In the genomic region with DNA sequence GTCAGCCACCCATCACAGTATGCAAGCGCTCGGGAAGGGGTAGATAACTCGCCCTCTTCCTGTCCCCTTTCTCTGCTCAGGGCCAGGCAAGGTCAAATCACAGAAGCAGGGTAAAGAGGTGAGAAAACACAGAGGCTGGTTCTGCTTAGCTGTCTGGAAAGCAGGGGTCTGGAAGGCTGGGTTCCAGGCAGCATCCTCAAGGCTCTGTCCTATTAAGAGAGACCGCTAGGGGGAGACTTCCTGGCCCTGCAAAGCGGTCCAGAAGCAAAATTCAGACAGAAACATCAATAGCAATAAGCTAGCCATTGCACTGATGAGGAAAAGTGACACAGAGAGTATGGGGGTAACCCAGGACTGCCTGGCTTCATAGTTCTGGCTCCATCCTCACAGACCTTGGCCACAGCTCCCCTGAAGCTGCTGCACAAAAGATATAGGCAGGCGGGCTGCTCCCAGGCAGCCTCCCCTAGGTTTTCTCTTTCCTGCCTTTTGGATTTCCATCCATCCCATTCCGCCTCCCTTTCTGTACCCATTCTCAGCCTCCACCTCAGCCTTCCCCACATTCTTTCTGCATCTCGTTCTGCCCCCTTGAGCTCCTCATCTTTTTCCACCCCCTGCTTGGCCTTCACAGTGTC, we compare ENCODE assay signal across 10 cellular contexts.
A peak's percentile ranks its signal among the peaks of the same experiment; 100 is the strongest.
DNase-seq lines count a peak whose midpoint lies in the region; ATAC-seq and TF ChIP-seq lines count a peak whose summit lies in the region.
"Had no signal": no experiment of that assay in that cellular context is flagged by ENCODE, and none has a peak within 500 bp of the region (broad histone marks: within the 10 kb centered on the region; RNA-seq: fewer than 3 reads in every experiment).

No MANE protein-coding gene starts in this region.

- DNase-seq in BJ (ENCODE audit: low read depth) (no peak), kidney epithelial cell (ENCODE audit: low read depth) (no peak), GOT3 (lab: John Stamatoyannopoulos, UW) (no peak), DMS79 treated with DMSO at 0.1 percent for 48 hours (lab: John Stamatoyannopoulos, UW) (no peak), epidermal melanocyte (ENCODE audit: insufficient read length, low spot score) (no peak)
- DNase-seq: activated CD4-positive, alpha-beta T cell treated with anti-CD3 and anti-CD28 coated beads for 48 hours had no signal

- H3K4me1 ChIP-seq in HEK293 (ENCODE audit: control insufficient read depth, insufficient read depth, low read length) = no peaks in the 10 kb centered on the region

- H3K27me3 ChIP-seq in BJ (ENCODE audit: control insufficient read depth, insufficient read depth, low read length) = no peaks in the 10 kb centered on the region
- no peaks in the 10 kb centered on the region for H3K27me3 ChIP-seq in kidney epithelial cell (ENCODE audit: control insufficient read depth, insufficient read depth, low read length)

- peak; percentile 85 for TF ChIP-seq CTCF in BJ (IDR thresholded peaks at IDR 0.05; ENCODE audit: insufficient read depth, low read depth, low read length)
- no peak for TF ChIP-seq CTCF in HEK293 (tag by site-specific recombination; IDR thresholded peaks at IDR 0.05)
- peak; percentile 91 for TF ChIP-seq CTCF in VCaP (conservative IDR thresholded peaks at IDR 0.05)
- TF ChIP-seq CTCF in kidney epithelial cell (IDR thresholded peaks at IDR 0.05; ENCODE audit: insufficient read depth, low read length, poor library complexity, severe bottlenecking) = peak; percentile 74

- no peaks in the 10 kb centered on the region for H3K9me3 ChIP-seq in HEK293 (ENCODE audit: control insufficient read depth, insufficient read depth, low read depth, low read length)

- H3K4me3 ChIP-seq in BJ (ENCODE audit: low read depth, low read length) = no peak overlapping the region
- H3K4me3 ChIP-seq in HEK293 (ENCODE audit: low read depth, low read length) = no peak overlapping the region
- H3K4me3 ChIP-seq in kidney epithelial cell (ENCODE audit: low read depth, low read length) = no peak overlapping the region
- H3K4me3 ChIP-seq: lung had no signal

- POLR2A ChIA-PET in BJ (lab: Charles Lee) (no interaction called here), HEK293 (lab: Yijun Ruan, JAX) (no interaction called here)

- H3K36me3 ChIP-seq in BJ (ENCODE audit: control insufficient read depth, insufficient read depth, low read length) (no peaks in the 10 kb centered on the region), HEK293 (ENCODE audit: control insufficient read depth in 2 of 2, insufficient read depth in 1 of 2, low read length in 2 of 2) (no peaks in the 10 kb centered on the region), kidney epithelial cell (ENCODE audit: control insufficient read depth, insufficient read depth, low read length) (no peaks in the 10 kb centered on the region)

- no peak for ATAC-seq in HG02759 (IDR thresholded peaks at IDR 0.05; ENCODE audit: unreplicated experiment)

- no peak overlapping the region for H3K27ac ChIP-seq in HEK293 (ENCODE audit: extremely low read depth, low read depth, low read length)
- no peak overlapping the region for H3K27ac ChIP-seq in VCaP

- CTCF ChIA-PET in BJ (lab: Yijun Ruan, JAX) (interaction anchor here (0.7 to 4.9 kb wide), 15 partner anchors 9 to 346 kb away, joined by 3 to 31 read pairs (median 4); no protein-coding TSS in a partner anchor), HEK293 (lab: Yijun Ruan, JAX) (interaction anchor here (0.6 to 2.3 kb wide), 18 partner anchors 9 to 799 kb away, joined by 3 to 9 read pairs (median 3); no protein-coding TSS in a partner anchor)

TF ChIP-seq in HEK293, 187 proteins besides CTCF, POLR2A, EP300 and RAD21:
- TF ChIP-seq ZBTB7A (tag by site-specific recombination; IDR thresholded peaks at IDR 0.05; ENCODE audit: low read depth) (no peak), ZNF394 (tag by site-specific recombination; IDR thresholded peaks at IDR 0.05; ENCODE audit: borderline replicate concordance) (no peak), ZNF654 (tag by site-specific recombination; IDR thresholded peaks at IDR 0.05; ENCODE audit: low read depth) (peak; percentile 21), ZNF416 (tag by site-specific recombination; IDR thresholded peaks at IDR 0.05) (no peak)
- TF ChIP-seq, protein P1, sequence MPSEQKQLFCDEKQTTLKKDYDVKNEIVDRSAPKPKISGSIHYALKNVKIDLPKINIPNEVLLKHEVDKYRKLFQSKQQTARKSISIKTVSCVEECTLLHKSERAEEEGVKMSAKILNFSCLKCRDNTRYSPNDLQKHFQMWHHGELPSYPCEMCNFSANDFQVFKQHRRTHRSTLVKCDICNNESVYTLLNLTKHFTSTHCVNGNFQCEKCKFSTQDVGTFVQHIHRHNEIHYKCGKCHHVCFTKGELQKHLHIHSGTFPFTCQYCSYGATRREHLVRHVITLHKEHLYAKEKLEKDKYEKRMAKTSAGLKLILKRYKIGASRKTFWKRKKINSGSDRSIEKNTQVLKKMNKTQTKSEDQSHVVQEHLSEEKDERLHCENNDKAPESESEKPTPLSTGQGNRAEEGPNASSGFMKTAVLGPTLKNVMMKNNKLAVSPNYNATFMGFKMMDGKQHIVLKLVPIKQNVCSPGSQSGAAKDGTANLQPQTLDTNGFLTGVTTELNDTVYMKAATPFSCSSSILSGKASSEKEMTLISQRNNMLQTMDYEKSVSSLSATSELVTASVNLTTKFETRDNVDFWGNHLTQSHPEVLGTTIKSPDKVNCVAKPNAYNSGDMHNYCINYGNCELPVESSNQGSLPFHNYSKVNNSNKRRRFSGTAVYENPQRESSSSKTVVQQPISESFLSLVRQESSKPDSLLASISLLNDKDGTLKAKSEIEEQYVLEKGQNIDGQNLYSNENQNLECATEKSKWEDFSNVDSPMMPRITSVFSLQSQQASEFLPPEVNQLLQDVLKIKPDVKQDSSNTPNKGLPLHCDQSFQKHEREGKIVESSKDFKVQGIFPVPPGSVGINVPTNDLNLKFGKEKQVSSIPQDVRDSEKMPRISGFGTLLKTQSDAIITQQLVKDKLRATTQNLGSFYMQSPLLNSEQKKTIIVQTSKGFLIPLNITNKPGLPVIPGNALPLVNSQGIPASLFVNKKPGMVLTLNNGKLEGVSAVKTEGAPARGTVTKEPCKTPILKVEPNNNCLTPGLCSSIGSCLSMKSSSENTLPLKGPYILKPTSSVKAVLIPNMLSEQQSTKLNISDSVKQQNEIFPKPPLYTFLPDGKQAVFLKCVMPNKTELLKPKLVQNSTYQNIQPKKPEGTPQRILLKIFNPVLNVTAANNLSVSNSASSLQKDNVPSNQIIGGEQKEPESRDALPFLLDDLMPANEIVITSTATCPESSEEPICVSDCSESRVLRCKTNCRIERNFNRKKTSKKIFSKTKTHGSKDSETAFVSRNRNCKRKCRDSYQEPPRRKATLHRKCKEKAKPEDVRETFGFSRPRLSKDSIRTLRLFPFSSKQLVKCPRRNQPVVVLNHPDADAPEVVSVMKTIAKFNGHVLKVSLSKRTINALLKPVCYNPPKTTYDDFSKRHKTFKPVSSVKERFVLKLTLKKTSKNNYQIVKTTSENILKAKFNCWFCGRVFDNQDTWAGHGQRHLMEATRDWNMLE (tag by site-specific recombination; conservative IDR thresholded peaks at IDR 0.05; ENCODE audit: low read depth) = no peak
